8 cellular contexts compared by ENCODE assay signal in genomic region chr1:25245809-25246599, GRCh38. TPM values are rescaled to one million over a fixed set of nuclear protein-coding genes. Genes with fewer than 3 reads are reported as not detected.
DNase-seq lines count a peak whose midpoint lies in the region; ATAC-seq and TF ChIP-seq lines count a peak whose summit lies in the region.

No MANE protein-coding gene starts in this region.

- peak; percentile 11 for DNase-seq in Calu3
- DNase-seq in activated naive CD4-positive, alpha-beta T cell treated with anti-CD3 and anti-CD28 coated beads, Interleukin-2, amount 50 U/mL, for 72 hours (ENCODE audit: low spot score in 2 of 2), result peak in 1 of 2 donors; percentile 42
- no peak for DNase-seq in iPS DF 6.9 (ENCODE audit: low read depth, low spot score)
- DNase-seq in stimulated activated naive CD4-positive, alpha-beta T cell (lab: John Stamatoyannopoulos, UW), result no peak
- no peak for DNase-seq in pons (ENCODE audit: low spot score)

- H3K4me3 Mint-ChIP-seq in Calu3 (ENCODE audit: low read depth, unreplicated experiment), result peak overlapping the region; percentile 88

- intact Hi-C loops in Calu3 (cut with micrococcal nuclease; ENCODE audit: unreplicated experiment), result no loop called here

- peak overlapping the region; percentile 93 for H3K9ac ChIP-seq in HUES64 (ENCODE audit: low read depth, low read length)

- no peaks in the 10 kb centered on the region for H3K4me1 Mint-ChIP-seq in Calu3 (ENCODE audit: low read depth, unreplicated experiment)

- BruUV-seq in Calu3 (replicated peaks; lab: Mats Ljungman, UMichigan), result no TSS peak

- no peak for TF ChIP-seq CTCF in Calu3 (IDR thresholded peaks at IDR 0.05; ENCODE audit: unreplicated experiment)

- H3K4me3 ChIP-seq in HUES64 (ENCODE audit: low read length) (peak overlapping the region; percentile 99), iPS DF 6.9 (ENCODE audit: low read length) (peak overlapping the region; percentile 80), skin epidermis (peak overlapping the region; percentile 61 to 98 (median 86))

- H3K9me3 Mint-ChIP-seq in Calu3 (ENCODE audit: low read depth, unreplicated experiment), result no peaks in the 10 kb centered on the region
- no peaks in the 10 kb centered on the region for H3K9me3 Mint-ChIP-seq in activated naive CD4-positive, alpha-beta T cell treated with anti-CD3 and anti-CD28 coated beads, Interleukin-2, amount 50 U/mL, for 72 hours

- H3K36me3 Mint-ChIP-seq in Calu3 (ENCODE audit: insufficient read depth, unreplicated experiment), result peaks cover 56% of the 10 kb centered on the region
- H3K36me3 Mint-ChIP-seq in activated naive CD4-positive, alpha-beta T cell treated with anti-CD3 and anti-CD28 coated beads, Interleukin-2, amount 50 U/mL, for 72 hours, result peaks cover 44 to 46% of the 10 kb centered on the region in 2 donors

- H3K27ac ChIP-seq in HUES64 (ENCODE audit: low read depth, low read length) (peak overlapping the region; percentile 97; the same call in 1 of the 2 replicates), iPS DF 6.9 (ENCODE audit: low read length) (no peak overlapping the region), skin epidermis (peak overlapping the region in 20 of 21 experiments; percentile 95 to 100 (median 98))

- peak overlapping the region; percentile 39 for H3K27ac Mint-ChIP-seq in Calu3 (ENCODE audit: unreplicated experiment)
- H3K27ac Mint-ChIP-seq in activated naive CD4-positive, alpha-beta T cell treated with anti-CD3 and anti-CD28 coated beads, Interleukin-2, amount 50 U/mL, for 72 hours, result peak overlapping the region; percentile 99 to 100

- CTCF ChIA-PET in Calu3 (lab: Charles Lee), result no interaction called here

- no peaks in the 10 kb centered on the region for H3K27me3 Mint-ChIP-seq in Calu3 (ENCODE audit: unreplicated experiment)

- no peaks in the 10 kb centered on the region for H3K27me3 ChIP-seq in HUES64 (ENCODE audit: insufficient read depth, low read length)
- no peaks in the 10 kb centered on the region for H3K27me3 ChIP-seq in iPS DF 6.9 (ENCODE audit: control insufficient read depth, insufficient read depth, low read length)

- H3K36me3 ChIP-seq in HUES64 (ENCODE audit: insufficient read depth, low read length) (peaks cover 40% of the 10 kb centered on the region), iPS DF 6.9 (ENCODE audit: control insufficient read depth, insufficient read depth, low read length) (peaks cover 4% of the 10 kb centered on the region; the same call in 1 of the 2 replicates)

- 26% methylated on average over 28 of the region's 30 CpGs for WGBS in HUES64
- no CpG with 5 or more reads among the region's 30 CpGs for WGBS in iPS DF 6.9 (ENCODE audit: insufficient coverage, insufficient read length)

- ATAC-seq in activated naive CD4-positive, alpha-beta T cell treated with anti-CD3 and anti-CD28 coated beads, Interleukin-2, amount 50 U/mL, for 72 hours, result peak; percentile 4 to 29
- no peak for ATAC-seq in GM18520 (IDR thresholded peaks at IDR 0.05; ENCODE audit: unreplicated experiment)

- no peaks in the 10 kb centered on the region for H3K9me3 ChIP-seq in HUES64 (ENCODE audit: insufficient read depth, low read depth, low read length)
- H3K9me3 ChIP-seq in iPS DF 6.9 (ENCODE audit: control insufficient read depth, insufficient read depth, low read length), result no peaks in the 10 kb centered on the region

- H3K4me1 ChIP-seq in HUES64 (ENCODE audit: insufficient read depth, low read length), result peaks cover 5% of the 10 kb centered on the region
- no peaks in the 10 kb centered on the region; the same call in 1 of the 2 replicates for H3K4me1 ChIP-seq in iPS DF 6.9 (ENCODE audit: control insufficient read depth, insufficient read depth, low read length)

RNA-seq across cellular contexts. Expression of gene RSRP1, which starts 1.2 kb away (rescaled TPM):
- 56.9 and 60.4 TPM in 2 replicates for total RNA-seq in Calu3 (2022)
- polyA plus RNA-seq in HUES64 (2013, experiment 1 of 2), result 31.0 TPM
- 32.1 TPM for polyA plus RNA-seq in HUES64 (2013, experiment 2 of 2)
- 100 to 1,000 TPM; 147 to 154 TPM for total RNA-seq in activated naive CD4-positive, alpha-beta T cell treated with anti-CD3 and anti-CD28 coated beads, Interleukin-2, amount 50 U/mL, for 72 hours

RNA-seq across cellular contexts. Expression of gene SYF2, which starts 13.7 kb away (rescaled TPM):
- 24.3 and 28.2 TPM in 2 replicates for total RNA-seq in Calu3 (2022)
- polyA plus RNA-seq in HUES64 (2013, experiment 1 of 2), result 40.6 TPM
- polyA plus RNA-seq in HUES64 (2013, experiment 2 of 2), result 41.0 TPM
- total RNA-seq in activated naive CD4-positive, alpha-beta T cell treated with anti-CD3 and anti-CD28 coated beads, Interleukin-2, amount 50 U/mL, for 72 hours, result 10 to 100 TPM; 42.3 to 58.1 TPM

RNA-seq across cellular contexts. Expression of gene RHD, which starts 26.3 kb away (rescaled TPM):
- not detected in 2 replicates for total RNA-seq in Calu3 (2022)
- polyA plus RNA-seq in HUES64 (2013, experiment 1 of 2), result 0.30 TPM
- polyA plus RNA-seq in HUES64 (2013, experiment 2 of 2), result not detected
- not detected for total RNA-seq in activated naive CD4-positive, alpha-beta T cell treated with anti-CD3 and anti-CD28 coated beads, Interleukin-2, amount 50 U/mL, for 72 hours
